Comparison of ENCODE assay signal across 8 cellular contexts in the genomic region with DNA sequence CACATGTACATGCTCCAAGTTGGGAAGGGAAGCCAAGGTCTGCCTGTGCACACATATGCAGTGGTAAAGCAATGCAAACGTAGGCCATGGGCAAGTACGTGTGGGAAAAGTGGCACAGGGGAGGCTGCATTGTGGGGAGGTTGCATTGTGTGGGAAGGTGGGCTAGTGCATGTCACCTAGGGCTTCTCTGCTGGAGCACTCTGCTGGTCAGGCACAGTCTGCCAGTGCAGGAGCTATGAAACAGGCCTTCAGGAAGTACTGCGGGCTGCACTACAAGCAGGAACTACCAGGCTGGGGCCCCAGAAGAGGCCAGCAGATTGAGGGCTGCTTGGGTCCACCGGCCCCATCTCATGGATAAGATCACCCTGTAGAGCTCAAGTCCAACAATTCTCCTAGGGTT.
"Had no signal": no experiment of that assay in that cellular context is flagged by ENCODE, and none has a peak within 500 bp of the region (broad histone marks: within the 10 kb centered on the region; RNA-seq: fewer than 3 reads in every experiment).

No MANE protein-coding gene starts in this region.

- H3K9me3 ChIP-seq: HAP-1 had no signal

- ATAC-seq: GM23338, HCT116, HepG2 had no signal

- H3K4me1 Mint-ChIP-seq: IgD-negative memory B cell had no signal

- H3K27me3 Mint-ChIP-seq: IgD-negative memory B cell had no signal

- H3K27ac ChIP-seq: HL-60 had no signal

- H3K4me3 Mint-ChIP-seq: GM23338, HFFc6 had no signal

- H3K4me2 ChIP-seq: GM23338 had no signal

- H3K27ac Mint-ChIP-seq: GM23338, HFFc6, IgD-negative memory B cell had no signal

- FAIRE-seq: HepG2 had no signal

- H2AFZ ChIP-seq: GM23338 had no signal

- DNase-seq: H7, HFFc6 had no signal

- H3K4me3 ChIP-seq: GM23338, HAP-1 had no signal

- H3K36me3 ChIP-seq: HAP-1 had no signal
